In the genomic region with DNA sequence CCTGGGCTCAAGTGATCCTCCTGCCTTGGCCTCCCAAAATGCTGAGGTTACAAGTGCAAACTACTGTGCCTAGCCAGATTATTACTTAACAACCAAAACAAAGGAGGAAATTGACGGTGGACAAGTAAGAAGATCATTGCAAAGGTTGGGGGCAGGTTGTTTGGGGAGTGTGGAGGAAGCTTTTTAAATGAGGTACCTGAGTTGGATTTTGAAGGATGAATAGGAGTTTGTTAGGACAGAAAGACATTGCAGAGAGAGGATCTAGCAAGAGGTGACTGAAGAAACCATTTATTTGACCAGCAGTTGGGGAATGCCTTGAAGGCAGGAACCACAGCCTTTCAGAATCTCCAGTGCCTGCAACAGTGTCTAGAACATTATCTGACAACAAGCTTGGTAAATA, we compare ENCODE assay signal across 19 cellular contexts. TPM values are rescaled to one million over a fixed set of nuclear protein-coding genes. Genes with fewer than 3 reads are reported as not detected.
DNase-seq lines count a peak whose midpoint lies in the region; ATAC-seq, FAIRE-seq and TF ChIP-seq lines count a peak whose summit lies in the region.
"Had no signal": no experiment of that assay in that cellular context is flagged by ENCODE, and none has a peak within 500 bp of the region (broad histone marks: within the 10 kb centered on the region; RNA-seq: fewer than 3 reads in every experiment).

No MANE protein-coding gene starts in this region.

- peaks cover 5% of the 10 kb centered on the region for H3K36me3 ChIP-seq in CD4-positive, CD25-positive, alpha-beta regulatory T cell (ENCODE audit: control insufficient read depth, insufficient read depth, low read length)
- H3K36me3 ChIP-seq in IMR-90 (ENCODE audit: control insufficient read depth, insufficient read depth, low read length) = peaks cover 8% of the 10 kb centered on the region
- H3K36me3 ChIP-seq in mesenchymal stem cell (ENCODE audit: control insufficient read depth in 1 of 2, insufficient read depth in 2 of 2, low read depth in 1 of 2, low read length in 2 of 2) = no peaks in the 10 kb centered on the region
- no peaks in the 10 kb centered on the region for H3K36me3 ChIP-seq in endodermal cell (ENCODE audit: control insufficient read depth, insufficient read depth, low read length)
- H3K36me3 ChIP-seq in naive thymus-derived CD4-positive, alpha-beta T cell (ENCODE audit: control insufficient read depth in 2 of 3, insufficient read depth in 3 of 3, low read length in 3 of 3) = no peaks in the 10 kb centered on the region

- H4K8ac ChIP-seq in IMR-90 (ENCODE audit: low read depth in 2 of 2, low read length in 2 of 2) (peak overlapping the region; percentile 14 to 54; a peak in 1 of 4 replicates), mesenchymal stem cell (ENCODE audit: low read length) (no peak overlapping the region)

- peak overlapping the region; percentile 62 for H2BK120ac ChIP-seq in IMR-90 (ENCODE audit: low read depth, low read length)
- H2BK120ac ChIP-seq in mesenchymal stem cell (ENCODE audit: low read depth, low read length) = no peak overlapping the region

- H3K14ac ChIP-seq in IMR-90 (replicated peaks; ENCODE audit: low read depth, low read length) = peak overlapping the region; percentile 29
- no peak overlapping the region for H3K14ac ChIP-seq in mesenchymal stem cell (ENCODE audit: low read length in 2 of 2)

- intact Hi-C loops in IMR-90 (cut with micrococcal nuclease) = no loop called here
- intact Hi-C loops in naive thymus-derived CD4-positive, alpha-beta T cell (cut with micrococcal nuclease) = loop anchor here (5.0 kb wide), 2 partner anchors 38 to 53 kb away; a partner anchor contains a TSS

- no peak overlapping the region for H3K4me3 Mint-ChIP-seq in CD4-positive, CD25-positive, alpha-beta regulatory T cell
- no peak overlapping the region for H3K4me3 Mint-ChIP-seq in endodermal cell
- no peak overlapping the region for H3K4me3 Mint-ChIP-seq in naive thymus-derived CD4-positive, alpha-beta T cell
- H3K4me3 Mint-ChIP-seq: CD4-positive, alpha-beta memory T cell had no signal

- H2BK15ac ChIP-seq in IMR-90 (ENCODE audit: low read depth, low read length) = peak overlapping the region; percentile 69; the same call in 2 of the 3 replicates
- no peak overlapping the region for H2BK15ac ChIP-seq in mesenchymal stem cell (ENCODE audit: low read depth, poor library complexity, severe bottlenecking)

- POLR2A ChIA-PET in A549 (lab: Yijun Ruan, JAX) = no interaction called here
- POLR2A ChIA-PET in IMR-90 (lab: Charles Lee; ENCODE audit: unreplicated experiment) = no interaction called here
- POLR2A ChIA-PET in naive thymus-derived CD4-positive, alpha-beta T cell (lab: Charles Lee) = no interaction called here

- H3K36me3 Mint-ChIP-seq in CD4-positive, CD25-positive, alpha-beta regulatory T cell = peaks cover 22% of the 10 kb centered on the region
- peaks cover 4% of the 10 kb centered on the region for H3K36me3 Mint-ChIP-seq in endodermal cell (ENCODE audit: low read depth)
- H3K36me3 Mint-ChIP-seq in naive thymus-derived CD4-positive, alpha-beta T cell = peaks cover 0 to 24% (median 13%) of the 10 kb centered on the region in 5 donors

- H3K4me2 ChIP-seq in A549 (no peak overlapping the region), IMR-90 (ENCODE audit: low read depth, low read length) (no peak overlapping the region), mesenchymal stem cell (ENCODE audit: low read length, poor library complexity, severe bottlenecking) (no peak overlapping the region)

- WGBS in A549 (ENCODE audit: missing lambda C conversion rate) = 69% methylated on average over 1 of the region's 1 CpG
- WGBS in IMR-90 (ENCODE audit: extremely low coverage in 2 of 2, insufficient read length in 1 of 2), 2 experiments = no CpG with 5 or more reads among the region's 1 CpG
- WGBS in mesenchymal stem cell = 92% methylated on average over 1 of the region's 1 CpG
- WGBS in endodermal cell (ENCODE audit: insufficient coverage in 1 of 2, insufficient read length in 1 of 2), 2 experiments = 92 to 100% methylated on average over 1 of the region's 1 CpG

- CTCF ChIA-PET in A549 (lab: Yijun Ruan, JAX) (interaction anchor here (0.9 to 1.0 kb wide), 2 partner anchors 125 to 126 kb away, joined by 3 read pairs; no protein-coding TSS in a partner anchor), IMR-90 (lab: Yijun Ruan, JAX) (no interaction called here)
- CTCF ChIA-PET in naive thymus-derived CD4-positive, alpha-beta T cell (lab: Charles Lee) = no interaction called here

- TF ChIP-seq RAD21 in A549 (conservative IDR thresholded peaks at IDR 0.05 in 1 of 2, IDR thresholded peaks at IDR 0.05 in 1 of 2) (no peak), IMR-90 (IDR thresholded peaks at IDR 0.05; ENCODE audit: low read length) (no peak)

- H4K91ac ChIP-seq in IMR-90 (ENCODE audit: insufficient read depth, low read depth, low read length) (peak overlapping the region; percentile 44), mesenchymal stem cell (ENCODE audit: low read length) (no peak overlapping the region)

- H2BK5ac ChIP-seq in IMR-90 (ENCODE audit: low read depth, low read length, poor library complexity, severe bottlenecking) (peak overlapping the region; percentile 36), mesenchymal stem cell (ENCODE audit: low read depth, low read length, poor library complexity, severe bottlenecking) (no peak overlapping the region)

- H3K4me1 Mint-ChIP-seq in CD4-positive, CD25-positive, alpha-beta regulatory T cell = peaks cover 5 to 51% (median 29%) of the 10 kb centered on the region in 4 donors
- peaks cover 13% of the 10 kb centered on the region for H3K4me1 Mint-ChIP-seq in endodermal cell
- peaks cover 30 to 59% (median 40%) of the 10 kb centered on the region in 7 donors for H3K4me1 Mint-ChIP-seq in naive thymus-derived CD4-positive, alpha-beta T cell

- peak overlapping the region; percentile 59; the same call in 1 of the 2 replicates for H3K23ac ChIP-seq in IMR-90 (ENCODE audit: low read depth, low read length)
- H3K23ac ChIP-seq in mesenchymal stem cell (ENCODE audit: low read length in 2 of 2) = no peak overlapping the region

- H3K4me1 ChIP-seq in A549 = peaks cover 82% of the 10 kb centered on the region
- peaks cover 14% of the 10 kb centered on the region for H3K4me1 ChIP-seq in CD4-positive, CD25-positive, alpha-beta regulatory T cell (ENCODE audit: control insufficient read depth, insufficient read depth, low read length, poor library complexity, severe bottlenecking)
- H3K4me1 ChIP-seq in IMR-90 (ENCODE audit: control insufficient read depth, insufficient read depth, low read length) = peaks cover 32% of the 10 kb centered on the region
- peaks cover 29% of the 10 kb centered on the region for H3K4me1 ChIP-seq in mesenchymal stem cell (ENCODE audit: control insufficient read depth, insufficient read depth, low read depth, low read length)
- H3K4me1 ChIP-seq in endodermal cell (ENCODE audit: control insufficient read depth, insufficient read depth, low read length) = no peaks in the 10 kb centered on the region
- H3K4me1 ChIP-seq in naive thymus-derived CD4-positive, alpha-beta T cell (ENCODE audit: control insufficient read depth in 2 of 2, insufficient read depth in 2 of 2, low read length in 2 of 2) = peaks cover 4 to 6% of the 10 kb centered on the region in 2 donors

- no peaks in the 10 kb centered on the region for H3K27me3 Mint-ChIP-seq in CD4-positive, CD25-positive, alpha-beta regulatory T cell
- peaks cover 8% of the 10 kb centered on the region for H3K27me3 Mint-ChIP-seq in endodermal cell (ENCODE audit: insufficient read depth)
- no peaks in the 10 kb centered on the region for H3K27me3 Mint-ChIP-seq in naive thymus-derived CD4-positive, alpha-beta T cell
- H3K27me3 Mint-ChIP-seq: CD4-positive, alpha-beta memory T cell had no signal

- ATAC-seq in A549 (no peak), IMR-90 (ENCODE audit: low read depth) (no peak)
- ATAC-seq in CD4-positive, CD25-positive, alpha-beta regulatory T cell (ENCODE audit: low read depth in 2 of 2) = no peak
- ATAC-seq in naive thymus-derived CD4-positive, alpha-beta T cell = no peak
- ATAC-seq: K562 had no signal

- H2AFZ ChIP-seq in IMR-90 (replicated peaks; ENCODE audit: low read length, poor library complexity) (no peak overlapping the region), mesenchymal stem cell (ENCODE audit: low read depth, low read length) (no peak overlapping the region)

- H3K27ac Mint-ChIP-seq in CD4-positive, CD25-positive, alpha-beta regulatory T cell = peak overlapping the region in 2 of 3 donors; percentile 56 to 69
- H3K27ac Mint-ChIP-seq in endodermal cell = no peak overlapping the region
- H3K27ac Mint-ChIP-seq in naive thymus-derived CD4-positive, alpha-beta T cell = peak overlapping the region in 2 of 9 donors; percentile 12 to 18

- TF ChIP-seq CTCF in A549 (IDR thresholded peaks at IDR 0.05) (no peak), IMR-90 (conservative IDR thresholded peaks at IDR 0.05; ENCODE audit: low read depth, low read length) (no peak), endodermal cell (conservative IDR thresholded peaks at IDR 0.05) (no peak)

- in situ Hi-C loops in IMR-90 (cut with MboI; ENCODE audit: low sequenced_read_pairs) = loop anchor here (25.0 kb wide), 1 partner anchor 113 kb away; a partner anchor contains a TSS

- no peak overlapping the region; the same call in 1 of the 2 replicates for H3K56ac ChIP-seq in IMR-90 (ENCODE audit: extremely low read depth, insufficient read depth, low read length)

- H3K4ac ChIP-seq in IMR-90 (ENCODE audit: low read depth, low read length) = peak overlapping the region; percentile 65; the same call in 1 of the 2 replicates
- peak overlapping the region; percentile 50 to 64 for H3K4ac ChIP-seq in mesenchymal stem cell (ENCODE audit: low read depth in 1 of 2, low read length in 2 of 2)

- dilution Hi-C loops in IMR-90 (cut with HindIII; ENCODE audit: low sequenced_read_pairs, unreplicated experiment) = no loop called here

- H2AK9ac ChIP-seq in IMR-90 (replicated peaks; ENCODE audit: low read depth, low read length, poor library complexity) = no peak overlapping the region

- H3K9ac ChIP-seq in IMR-90 (ENCODE audit: low read depth, low read length) (no peak overlapping the region; the same call in 1 of the 2 replicates), mesenchymal stem cell (ENCODE audit: low read length) (no peak overlapping the region), endodermal cell (ENCODE audit: extremely low read depth, low read length, poor library complexity, severe bottlenecking) (no peak overlapping the region)

- H2AK5ac ChIP-seq in IMR-90 (ENCODE audit: low read depth, low read length) (peak overlapping the region; percentile 48), mesenchymal stem cell (ENCODE audit: low read length, severe bottlenecking) (no peak overlapping the region)

- BruUV-seq in IMR-90 (replicated peaks; lab: Mats Ljungman, UMichigan) = no TSS peak

- H4K20me1 ChIP-seq in IMR-90 (ENCODE audit: insufficient read depth, low read length) = peaks cover 6% of the 10 kb centered on the region

- peaks cover 0 to 1% (median 0%) of the 10 kb centered on the region in 7 donors for H3K9me3 Mint-ChIP-seq in CD4-positive, CD25-positive, alpha-beta regulatory T cell
- no peaks in the 10 kb centered on the region for H3K9me3 Mint-ChIP-seq in endodermal cell
- peaks cover 0 to 10% (median 0%) of the 10 kb centered on the region in 11 donors for H3K9me3 Mint-ChIP-seq in naive thymus-derived CD4-positive, alpha-beta T cell
- H3K9me3 Mint-ChIP-seq: CD4-positive, alpha-beta memory T cell had no signal

- H3K79me1 ChIP-seq in IMR-90 (ENCODE audit: low read depth in 1 of 2, low read length in 2 of 2) = peaks cover 14 to 72% of the 10 kb centered on the region in 2 experiments
- H3K79me1 ChIP-seq in mesenchymal stem cell (replicated peaks; ENCODE audit: low read length, poor library complexity, severe bottlenecking) = peaks cover 9% of the 10 kb centered on the region

- TF ChIP-seq POLR2A in A549 (IDR thresholded peaks at IDR 0.05; ENCODE audit: low read length) (no peak), IMR-90 (IDR thresholded peaks at IDR 0.05; ENCODE audit: low read depth, low read length) (no peak)

- DNase-seq in A549 (ENCODE audit: low read depth in 1 of 2, low spot score in 1 of 2) (no peak), IMR-90 (no peak), mesenchymal stem cell (no peak), DMS53 treated with DMSO at 0.1 percent for 48 hours (lab: John Stamatoyannopoulos, UW; ENCODE audit: unreplicated experiment) (no peak), endodermal cell (no peak), cortex of kidney (lab: John Stamatoyannopoulos, UW) (no peak)
- no peak for DNase-seq in CD4-positive, CD25-positive, alpha-beta regulatory T cell
- no peak for DNase-seq in naive thymus-derived CD4-positive, alpha-beta T cell
- DNase-seq: CD4-positive, alpha-beta memory T cell; GOT3; MG63; NCI-H1436; NCI-H187 treated with DMSO at 0.1 percent for 48 hours; NCI-H2107; NCI-H446 treated with DMSO at 0.1 percent for 48 hours; SIG-M5 had no signal

- H3K4me3 ChIP-seq in A549 (no peak overlapping the region), IMR-90 (ENCODE audit: insufficient read depth, low read depth, low read length) (no peak overlapping the region), mesenchymal stem cell (ENCODE audit: insufficient read depth in 1 of 2, low read depth in 1 of 2, low read length in 2 of 2) (no peak overlapping the region), endodermal cell (ENCODE audit: low read length) (no peak overlapping the region)
- H3K4me3 ChIP-seq in CD4-positive, CD25-positive, alpha-beta regulatory T cell (ENCODE audit: low read depth, low read length) = no peak overlapping the region
- no peak overlapping the region for H3K4me3 ChIP-seq in naive thymus-derived CD4-positive, alpha-beta T cell (ENCODE audit: low read length)
- H3K4me3 ChIP-seq: K562, MG63 had no signal

- H3K18ac ChIP-seq in IMR-90 (ENCODE audit: low read depth, low read length) (peak overlapping the region; percentile 36), mesenchymal stem cell (ENCODE audit: low read depth in 1 of 2, low read length in 2 of 2) (no peak overlapping the region)

- peak overlapping the region; percentile 58; the same call in 1 of the 2 replicates for H4K5ac ChIP-seq in IMR-90 (ENCODE audit: low read depth, low read length)

- H3K27ac ChIP-seq in A549 (peak overlapping the region; percentile 14 to 57; a peak in 3 of 6 replicates), IMR-90 (ENCODE audit: insufficient read depth, low read length) (peak overlapping the region; percentile 64; the same call in 1 of the 2 replicates), mesenchymal stem cell (ENCODE audit: low read length, poor library complexity, severe bottlenecking) (no peak overlapping the region), endodermal cell (ENCODE audit: low read depth, low read length) (no peak overlapping the region)
- H3K27ac ChIP-seq in CD4-positive, CD25-positive, alpha-beta regulatory T cell (ENCODE audit: insufficient read depth, low read length, poor library complexity, severe bottlenecking) = no peak overlapping the region
- no peak overlapping the region for H3K27ac ChIP-seq in naive thymus-derived CD4-positive, alpha-beta T cell (ENCODE audit: low read depth, low read length)

- FAIRE-seq in A549 (lab: Jason Lieb, UNC) = no peak
- FAIRE-seq: G401.6, GM12892, K562 had no signal

- peak overlapping the region in 1 of 2 experiments; percentile 63 for H2BK12ac ChIP-seq in mesenchymal stem cell (ENCODE audit: low read length in 2 of 2)

- no peaks in the 10 kb centered on the region for H3K27me3 ChIP-seq in CD4-positive, CD25-positive, alpha-beta regulatory T cell (ENCODE audit: control insufficient read depth, insufficient read depth, low read length)
- no peaks in the 10 kb centered on the region for H3K27me3 ChIP-seq in IMR-90 (ENCODE audit: control insufficient read depth, insufficient read depth, low read length)
- H3K27me3 ChIP-seq in mesenchymal stem cell (ENCODE audit: control insufficient read depth in 1 of 2, insufficient read depth in 1 of 2, low read length in 2 of 2) = no peaks in the 10 kb centered on the region
- no peaks in the 10 kb centered on the region for H3K27me3 ChIP-seq in endodermal cell (ENCODE audit: control insufficient read depth, insufficient read depth, low read length, poor library complexity, severe bottlenecking)
- no peaks in the 10 kb centered on the region for H3K27me3 ChIP-seq in naive thymus-derived CD4-positive, alpha-beta T cell (ENCODE audit: control insufficient read depth in 2 of 2, insufficient read depth in 2 of 2, low read length in 2 of 2)
- H3K27me3 ChIP-seq: MG63 had no signal

- peak overlapping the region; percentile 36; the same call in 1 of the 2 replicates for H2BK20ac ChIP-seq in IMR-90 (ENCODE audit: low read depth, low read length)

- H3K9me1 ChIP-seq in IMR-90 (ENCODE audit: insufficient read depth, low read length) = peaks cover 18% of the 10 kb centered on the region

- H3K9me3 ChIP-seq in A549 = no peaks in the 10 kb centered on the region
- H3K9me3 ChIP-seq in CD4-positive, CD25-positive, alpha-beta regulatory T cell (ENCODE audit: control insufficient read depth in 2 of 2, low read length in 2 of 2) = no peaks in the 10 kb centered on the region
- no peaks in the 10 kb centered on the region for H3K9me3 ChIP-seq in IMR-90 (ENCODE audit: control insufficient read depth, insufficient read depth, low read length)
- H3K9me3 ChIP-seq in mesenchymal stem cell (ENCODE audit: control insufficient read depth, low read length) = no peaks in the 10 kb centered on the region
- no peaks in the 10 kb centered on the region for H3K9me3 ChIP-seq in endodermal cell (ENCODE audit: control insufficient read depth, low read length)
- H3K9me3 ChIP-seq in naive thymus-derived CD4-positive, alpha-beta T cell (ENCODE audit: control insufficient read depth in 2 of 3, low read length in 3 of 3) = no peaks in the 10 kb centered on the region
- H3K9me3 ChIP-seq: MG63 had no signal

- no peak for TF ChIP-seq EP300 in A549 (IDR thresholded peaks at IDR 0.05)

RNA-seq across cellular contexts. Expression of a gene that starts 51.3 kb away (rescaled TPM):
- polyA plus RNA-seq in A549 (2011; rRNA removed) = 56.5 and 108 TPM in 2 replicates
- polyA plus RNA-seq in A549 (2012; cell fraction: cytosol; rRNA removed) = 59.3 and 77.9 TPM in 2 replicates
- 184 and 231 TPM in 2 replicates for polyA plus RNA-seq in A549 (2012; cell fraction: nucleus; rRNA removed)
- 86.7 to 93.8 TPM (median 90.7 TPM) in 3 replicates for polyA plus RNA-seq in A549 (2017; fragmentation: RNase III; extraction: RNeasy Plus Mini Kit Qiagen cat#74134 plus additional on column Dnase treatment)
- polyA minus RNA-seq in A549 (2011; rRNA and poly(A)+ RNA removed) = 359 and 414 TPM in 2 replicates
- total RNA-seq in CD4-positive, CD25-positive, alpha-beta regulatory T cell = 103 TPM
- 1 to 10 TPM; 6.9 to 8.9 (median 8.3) TPM for polyA plus RNA-seq in CD4-positive, CD25-positive, alpha-beta regulatory T cell
- 34.4 and 39.4 TPM in 2 replicates for total RNA-seq in IMR-90 (2012; rRNA removed)
- 61.8 and 66.0 TPM in 2 replicates for polyA plus RNA-seq in IMR-90 (2012; rRNA removed)
- 42.5 and 75.2 TPM in 2 replicates for polyA plus RNA-seq in IMR-90 (2012; cell fraction: cytosol; rRNA removed)
- polyA plus RNA-seq in IMR-90 (2012; cell fraction: nucleus; rRNA removed; ENCODE audit: low replicate concordance) = 126 and 203 TPM in 2 replicates
- polyA plus RNA-seq in mesenchymal stem cell (2013, experiment 1 of 2) = 42.8 TPM
- polyA plus RNA-seq in mesenchymal stem cell (2013, experiment 2 of 2) = 39.9 TPM
- total RNA-seq in endodermal cell = 10 to 100 TPM; 47.1 to 51.2 TPM
- polyA plus RNA-seq in endodermal cell (2013, experiment 1 of 2) = 32.4 TPM
- 31.2 TPM for polyA plus RNA-seq in endodermal cell (2013, experiment 2 of 2)
- total RNA-seq in naive thymus-derived CD4-positive, alpha-beta T cell = 10 to 100 TPM; 57.3 to 95.8 (median 64.1) TPM
- 1 to 10 TPM; 4.8 to 7.9 TPM for polyA plus RNA-seq in naive thymus-derived CD4-positive, alpha-beta T cell

Comparison
In these comparisons a context has a peak if more than half of its experiments do, and no peak if none do; other contexts are left out.
1. H3K27ac ChIP-seq: peak in A549 (2 of 2) and IMR-90 (single experiment); none in CD4-positive, CD25-positive, alpha-beta regulatory T cell (single experiment), mesenchymal stem cell (single experiment), endodermal cell (single experiment) and naive thymus-derived CD4-positive, alpha-beta T cell (single experiment).